In the genomic region with DNA sequence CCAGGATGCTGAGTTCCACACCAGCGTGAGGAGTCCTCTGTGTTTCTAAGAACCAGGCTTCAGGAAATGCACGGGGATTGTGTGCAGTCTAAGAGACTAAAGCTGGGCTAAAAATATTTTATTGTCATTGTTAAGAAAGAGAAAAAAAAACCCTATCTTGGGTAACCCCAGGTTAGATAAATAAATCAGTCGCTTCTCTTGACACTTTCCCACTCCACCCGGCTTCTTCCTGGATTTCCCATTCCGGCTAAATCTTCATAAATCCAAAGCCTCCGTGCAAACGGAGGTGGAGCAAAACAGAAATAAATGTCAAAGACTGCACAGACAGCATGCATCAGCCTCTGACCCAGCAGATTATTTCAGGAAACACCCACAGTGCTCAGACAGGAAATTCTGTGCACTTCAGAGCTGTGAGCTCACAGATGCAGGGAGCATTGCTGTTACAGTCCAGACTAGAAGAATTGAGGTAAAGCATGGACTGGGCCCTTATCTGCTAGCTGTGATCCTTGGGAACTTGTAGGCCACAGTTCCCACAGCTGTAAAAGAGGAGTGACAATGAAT, we compare ENCODE assay signal across 8 cellular contexts. TPM values are rescaled to one million over a fixed set of nuclear protein-coding genes. Genes with fewer than 3 reads are reported as not detected.
DNase-seq lines count a peak whose midpoint lies in the region; ATAC-seq and TF ChIP-seq lines count a peak whose summit lies in the region.

No MANE protein-coding gene starts in this region.

- no peak for TF ChIP-seq EP300 in tibial nerve (IDR thresholded peaks at IDR 0.05)

- H3K27ac ChIP-seq in tibial nerve, result peak overlapping the region in 1 of 4 donors; percentile 17

- H3K9me3 ChIP-seq in tibial nerve, result peaks cover 0 to 4% (median 0%) of the 10 kb centered on the region in 4 donors

- TF ChIP-seq POLR2A in tibial nerve (IDR thresholded peaks at IDR 0.05), result no peak

- H3K27me3 ChIP-seq in tibial nerve, result no peaks in the 10 kb centered on the region

- H3K4me3 ChIP-seq in GM12865 (ENCODE audit: low read depth, low read length) (peak overlapping the region; percentile 33), choroid plexus epithelial cell (ENCODE audit: low read depth, low read length) (no peak overlapping the region), tibial nerve (no peak overlapping the region)

- DNase-seq in GM12865 (ENCODE audit: low read depth) (peak; percentile 81), NOMO-1 (lab: John Stamatoyannopoulos, UW; ENCODE audit: unreplicated experiment in 2 of 2) (peak; percentile 53 to 65), choroid plexus epithelial cell (ENCODE audit: low read depth) (peak; percentile 91), myocyte (ENCODE audit: low read depth) (peak; percentile 20), NCI-H2196 (lab: John Stamatoyannopoulos, UW; ENCODE audit: unreplicated experiment) (no peak), tibial nerve (ENCODE audit: low spot score in 2 of 2) (no peak)

- ATAC-seq in GM21786 (IDR thresholded peaks at IDR 0.05; ENCODE audit: unreplicated experiment) (peak; percentile 43), HG03280 (IDR thresholded peaks at IDR 0.05; ENCODE audit: unreplicated experiment) (no peak)

- WGBS in tibial nerve, 2 donors, result 15 to 26% methylated on average over 7 of the region's 7 CpGs

- TF ChIP-seq CTCF in GM12865 (IDR thresholded peaks at IDR 0.05; ENCODE audit: insufficient read depth, low read depth, low read length, missing control alignments), result no peak
- TF ChIP-seq CTCF in choroid plexus epithelial cell (conservative IDR thresholded peaks at IDR 0.05; ENCODE audit: low read depth, low read length), result no peak
- TF ChIP-seq CTCF in tibial nerve (IDR thresholded peaks at IDR 0.05), result no peak

- no peaks in the 10 kb centered on the region for H3K36me3 ChIP-seq in tibial nerve

- H3K4me1 ChIP-seq in tibial nerve, result peaks cover 0 to 12% (median 5%) of the 10 kb centered on the region in 4 donors

RNA-seq across cellular contexts. Expression of a gene that starts 44.8 kb away (rescaled TPM):
- not detected in 2 replicates for total RNA-seq in myocyte
- polyA plus RNA-seq in myocyte (2012), result 0.03 TPM
- 10 to 100 TPM in 3 of 4 donors, 1 to 10 TPM in 1; 7.7 to 16.3 (median 10.5) TPM for total RNA-seq in tibial nerve

Comparison
In these comparisons a context has a peak if more than half of its experiments do, and no peak if none do; other contexts are left out.
1. DNase-seq: peak in GM12865 (single experiment), NOMO-1 (2 of 2), choroid plexus epithelial cell (single experiment) and myocyte (single experiment); none in NCI-H2196 (single experiment) and tibial nerve (0 of 2).